ENCODE assay signal across 8 cellular contexts in genomic region chr6:18154507-18155272, GRCh38. TPM values are rescaled to one million over a fixed set of nuclear protein-coding genes. Genes with fewer than 3 reads are reported as not detected.
DNase-seq lines count a peak whose midpoint lies in the region; ATAC-seq and TF ChIP-seq lines count a peak whose summit lies in the region.

Gene TPMT, minus strand, starts transcription at chr6:18155077. Its CDS starts 5,950 bp downstream, at chr6:18149127.

- peak within 1 kb of the TSS; percentile 87 for H3K4me2 ChIP-seq in hepatocyte

- H3K9me3 ChIP-seq in hepatocyte (ENCODE audit: low read depth) = no peaks in the 10 kb centered on the region

- peak within 1 kb of the TSS; percentile 83 for H2AFZ ChIP-seq in hepatocyte

- H3K9me3 Mint-ChIP-seq in activated naive CD8-positive, alpha-beta T cell treated with anti-CD3 and anti-CD28 coated beads, Interleukin-2, amount 50 U/mL, for 24 hours = no peaks in the 10 kb centered on the region

- peak within 1 kb of the TSS; percentile 94 for H3K4me3 Mint-ChIP-seq in activated naive CD8-positive, alpha-beta T cell treated with anti-CD3 and anti-CD28 coated beads, Interleukin-2, amount 50 U/mL, for 24 hours

- no peaks in the 10 kb centered on the region for H3K4me1 ChIP-seq in hepatocyte (ENCODE audit: insufficient read depth)

- WGBS in hepatocyte (ENCODE audit: low lambda C conversion rate, missing lambda C conversion rate) = under 1% methylated on average over 25 of the region's 54 CpGs

- H3K36me3 Mint-ChIP-seq in activated naive CD8-positive, alpha-beta T cell treated with anti-CD3 and anti-CD28 coated beads, Interleukin-2, amount 50 U/mL, for 24 hours (ENCODE audit: low read depth) = peaks cover 6% of the 10 kb centered on the region

- peaks cover 7% of the 10 kb centered on the region for H3K79me2 ChIP-seq in hepatocyte

- peak within 1 kb of the TSS; percentile 83 for H3K27ac Mint-ChIP-seq in activated naive CD8-positive, alpha-beta T cell treated with anti-CD3 and anti-CD28 coated beads, Interleukin-2, amount 50 U/mL, for 24 hours

- H3K36me3 ChIP-seq in hepatocyte (replicated peaks; ENCODE audit: insufficient read depth, low read depth) = no peaks in the 10 kb centered on the region

- peak within 1 kb of the TSS; percentile 91 for H3K27ac ChIP-seq in hepatocyte

- peak; percentile 92 to 98 for DNase-seq in AML-193 (lab: John Stamatoyannopoulos, UW)
- peak; percentile 96 for DNase-seq in NCI-H2171 treated with DMSO at 0.1 percent for 48 hours (lab: John Stamatoyannopoulos, UW)
- peak; percentile 7 for DNase-seq in activated naive CD8-positive, alpha-beta T cell treated with anti-CD3 and anti-CD28 coated beads, Interleukin-2, amount 50 U/mL, for 24 hours
- DNase-seq in hepatocyte (ENCODE audit: low spot score) = peak; percentile 40
- DNase-seq in skeletal muscle cell (ENCODE audit: low read depth) = no peak
- DNase-seq in NCI-H226 = no peak

- H3K27me3 ChIP-seq in hepatocyte = no peaks in the 10 kb centered on the region

- peak within 1 kb of the TSS; percentile 56 for H3K4me3 ChIP-seq in hepatocyte
- peak within 1 kb of the TSS; percentile 85 for H3K4me3 ChIP-seq in skeletal muscle cell (ENCODE audit: low read depth, low read length)

- H4K20me1 ChIP-seq in hepatocyte (ENCODE audit: insufficient read depth, poor library complexity, severe bottlenecking) = no peaks in the 10 kb centered on the region

- no peak for TF ChIP-seq CTCF in hepatocyte (IDR thresholded peaks at IDR 0.05; ENCODE audit: poor library complexity)

- no peaks in the 10 kb centered on the region for H3K27me3 Mint-ChIP-seq in activated naive CD8-positive, alpha-beta T cell treated with anti-CD3 and anti-CD28 coated beads, Interleukin-2, amount 50 U/mL, for 24 hours

- H3K4me1 Mint-ChIP-seq in activated naive CD8-positive, alpha-beta T cell treated with anti-CD3 and anti-CD28 coated beads, Interleukin-2, amount 50 U/mL, for 24 hours = peaks cover 34% of the 10 kb centered on the region

- ATAC-seq in GM18868 (IDR thresholded peaks at IDR 0.05; ENCODE audit: unreplicated experiment) = peak; percentile 40
- ATAC-seq in HG03095 (IDR thresholded peaks at IDR 0.05; ENCODE audit: unreplicated experiment) = peak; percentile 47
- peak; percentile 50 for ATAC-seq in activated naive CD8-positive, alpha-beta T cell treated with anti-CD3 and anti-CD28 coated beads, Interleukin-2, amount 50 U/mL, for 24 hours

- H3K9me2 ChIP-seq in hepatocyte (replicated peaks; ENCODE audit: insufficient read depth) = no peaks in the 10 kb centered on the region

RNA-seq across cellular contexts. Expression of gene TPMT, which starts in this region (rescaled TPM):
- 12.9 and 15.5 TPM in 2 replicates for total RNA-seq in hepatocyte
- 10.0 and 10.5 TPM in 2 replicates for polyA plus RNA-seq in hepatocyte

Comparison
In these comparisons a context has a peak if more than half of its experiments do, and no peak if none do; other contexts are left out.
1. DNase-seq: peak in AML-193 (2 of 2), NCI-H2171 treated with DMSO at 0.1 percent for 48 hours (single experiment), activated naive CD8-positive, alpha-beta T cell treated with anti-CD3 and anti-CD28 coated beads, Interleukin-2, amount 50 U/mL, for 24 hours (single experiment) and hepatocyte (single experiment); none in skeletal muscle cell (single experiment) and NCI-H226 (single experiment).
2. Peak in every context shown above with its lines, with median percentiles within 50 percentile points of each other: ATAC-seq.